9 cellular contexts compared by ENCODE assay signal in the genomic region with DNA sequence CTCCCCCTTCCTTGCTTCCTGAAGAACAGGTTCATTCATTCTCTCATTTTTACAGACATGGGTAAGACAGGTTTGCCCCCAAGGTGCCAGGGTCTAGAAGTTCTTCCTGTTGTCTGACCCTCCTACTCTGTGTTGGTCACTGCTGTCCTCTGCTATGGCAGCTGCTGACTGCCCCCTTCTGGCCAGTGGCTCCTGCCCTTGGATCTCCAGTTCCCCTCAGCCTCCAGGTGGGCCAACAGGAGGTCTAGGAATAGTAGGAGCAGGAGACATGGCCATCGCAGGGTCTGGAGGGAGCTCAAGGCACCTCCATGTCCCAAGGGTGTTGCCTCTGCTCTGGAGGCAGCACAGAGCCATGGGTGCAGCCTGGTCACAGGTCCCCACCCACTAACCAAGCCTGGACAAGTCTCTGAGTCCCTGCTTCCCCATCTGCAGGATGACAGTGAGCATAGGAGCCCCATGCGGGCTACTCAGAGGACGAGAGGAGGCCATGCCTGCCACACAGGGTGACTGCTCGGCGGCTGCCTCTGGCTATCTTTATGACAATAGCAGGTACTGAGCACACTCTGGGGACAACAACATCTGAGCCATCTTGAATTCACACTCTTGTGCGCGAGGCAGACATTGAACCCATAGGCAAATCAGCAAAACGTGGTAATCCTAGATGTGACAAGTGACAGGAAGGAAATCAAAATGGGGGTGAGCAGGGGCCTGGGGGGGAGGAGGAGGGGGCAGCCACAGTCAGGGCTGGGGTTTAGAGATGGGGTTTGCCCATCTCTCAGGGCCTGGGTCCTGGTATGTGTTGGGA. TPM values are rescaled to one million over a fixed set of nuclear protein-coding genes. Genes with fewer than 3 reads are reported as not detected.
DNase-seq lines count a peak whose midpoint lies in the region; ATAC-seq and TF ChIP-seq lines count a peak whose summit lies in the region.
"Had no signal": no experiment of that assay in that cellular context is flagged by ENCODE, and none has a peak within 500 bp of the region (broad histone marks: within the 10 kb centered on the region; RNA-seq: fewer than 3 reads in every experiment).

No MANE protein-coding gene starts in this region.

- H3K27me3 Mint-ChIP-seq in brain = peaks cover 12% of the 10 kb centered on the region
- peaks cover 40% of the 10 kb centered on the region for H3K27me3 Mint-ChIP-seq in stimulated activated memory B cell treated with anti-CD40 and anti-IgM and Interleukin-4, amounts not matched to agents 10 μg/mL and 1 μg/mL and 100 μg/mL, for 72 hours
- peaks cover 3 to 8% of the 10 kb centered on the region in 2 donors for H3K27me3 Mint-ChIP-seq in CD4-positive, alpha-beta memory T cell

- peak; percentile 52 for ATAC-seq in left colon
- no peak for ATAC-seq in stimulated activated memory B cell treated with anti-CD40 and anti-IgM and Interleukin-4, amounts not matched to agents 10 μg/mL and 1 μg/mL and 100 μg/mL, for 72 hours
- no peak for ATAC-seq in GM19395 (IDR thresholded peaks at IDR 0.05; ENCODE audit: unreplicated experiment)

- intact Hi-C loops in left colon (cut with DNase I, micrococcal nuclease) = loop anchor here in 1 of 2 donors (5.0 kb wide), 1 partner anchor 111 kb away; no protein-coding TSS in a partner anchor
- intact Hi-C loops in CD4-positive, alpha-beta memory T cell (cut with micrococcal nuclease) = no loop called here

- no peak overlapping the region for H3K4me3 ChIP-seq in BLaER1 treated with 17β-estradiol and CSF1 and Interleukin-3, amounts not matched to agents 10 nM and 100 nM
- H3K4me3 ChIP-seq in CD4-positive, alpha-beta memory T cell (ENCODE audit: low read length in 2 of 2) = no peak overlapping the region

- peaks cover 0 to 4% (median 0%) of the 10 kb centered on the region in 5 experiments for H3K9me3 Mint-ChIP-seq in brain
- peaks cover 6% of the 10 kb centered on the region for H3K9me3 Mint-ChIP-seq in stimulated activated memory B cell treated with anti-CD40 and anti-IgM and Interleukin-4, amounts not matched to agents 10 μg/mL and 1 μg/mL and 100 μg/mL, for 72 hours
- H3K9me3 Mint-ChIP-seq in CD4-positive, alpha-beta memory T cell = peaks cover 0 to 4% (median 0%) of the 10 kb centered on the region in 8 donors

- no peaks in the 10 kb centered on the region; a peak in 1 of 22 replicates for H4K20me1 ChIP-seq in BLaER1 treated with 17β-estradiol and CSF1 and Interleukin-3, amounts not matched to agents 10 nM and 100 nM

- H3K36me3 Mint-ChIP-seq in brain = no peaks in the 10 kb centered on the region
- H3K36me3 Mint-ChIP-seq in stimulated activated memory B cell treated with anti-CD40 and anti-IgM and Interleukin-4, amounts not matched to agents 10 μg/mL and 1 μg/mL and 100 μg/mL, for 72 hours = peaks cover 8% of the 10 kb centered on the region
- H3K36me3 Mint-ChIP-seq in CD4-positive, alpha-beta memory T cell = no peaks in the 10 kb centered on the region

- peak overlapping the region in 1 of 11 experiments; percentile 31; a peak in 1 of 22 replicates for H3K27ac ChIP-seq in BLaER1 treated with 17β-estradiol and CSF1 and Interleukin-3, amounts not matched to agents 10 nM and 100 nM
- no peak overlapping the region for H3K27ac ChIP-seq in CD4-positive, alpha-beta memory T cell (ENCODE audit: low read depth, low read length)

- no peaks in the 10 kb centered on the region for H3K36me3 ChIP-seq in BLaER1 treated with 17β-estradiol and CSF1 and Interleukin-3, amounts not matched to agents 10 nM and 100 nM
- H3K36me3 ChIP-seq in CD4-positive, alpha-beta memory T cell (ENCODE audit: insufficient read depth, low read length) = no peaks in the 10 kb centered on the region

- CTCF ChIA-PET in HEK293T (lab: Yijun Ruan, JAX) = interaction anchor here (0.6 to 0.9 kb wide), 2 partner anchors 113 to 134 kb away, joined by 3 read pairs; a partner anchor contains a TSS
- CTCF ChIA-PET in CD4-positive, alpha-beta memory T cell (lab: Charles Lee; ENCODE audit: partially characterized antibody) = no interaction called here

- peaks cover 0 to 11% (median 0%) of the 10 kb centered on the region in 11 experiments; a peak in 2 of 22 replicates for H3K27me3 ChIP-seq in BLaER1 treated with 17β-estradiol and CSF1 and Interleukin-3, amounts not matched to agents 10 nM and 100 nM
- H3K27me3 ChIP-seq in CD4-positive, alpha-beta memory T cell (ENCODE audit: insufficient read depth, low read length) = no peaks in the 10 kb centered on the region

- H3K4me1 ChIP-seq in BLaER1 treated with 17β-estradiol and CSF1 and Interleukin-3, amounts not matched to agents 10 nM and 100 nM = peaks cover 0 to 55% (median 40%) of the 10 kb centered on the region in 10 experiments; a peak in 16 of 20 replicates
- no peaks in the 10 kb centered on the region for H3K4me1 ChIP-seq in CD4-positive, alpha-beta memory T cell (ENCODE audit: insufficient read depth, low read length)

- peaks cover 43% of the 10 kb centered on the region for H3K4me1 Mint-ChIP-seq in brain
- H3K4me1 Mint-ChIP-seq in stimulated activated memory B cell treated with anti-CD40 and anti-IgM and Interleukin-4, amounts not matched to agents 10 μg/mL and 1 μg/mL and 100 μg/mL, for 72 hours = no peaks in the 10 kb centered on the region
- no peaks in the 10 kb centered on the region for H3K4me1 Mint-ChIP-seq in CD4-positive, alpha-beta memory T cell

- peak overlapping the region in 3 of 11 experiments; percentile 19 to 53 (median 41); a peak in 2 of 22 replicates for H3K9ac ChIP-seq in BLaER1 treated with 17β-estradiol and CSF1 and Interleukin-3, amounts not matched to agents 10 nM and 100 nM

- H3K4me2 ChIP-seq in BLaER1 treated with 17β-estradiol and CSF1 and Interleukin-3, amounts not matched to agents 10 nM and 100 nM = peak overlapping the region in 9 of 11 experiments; percentile 42 to 83 (median 75); a peak in 19 of 22 replicates

- peak overlapping the region in 2 of 5 experiments; percentile 38 to 59 for H3K27ac Mint-ChIP-seq in brain
- no peak overlapping the region for H3K27ac Mint-ChIP-seq in stimulated activated memory B cell treated with anti-CD40 and anti-IgM and Interleukin-4, amounts not matched to agents 10 μg/mL and 1 μg/mL and 100 μg/mL, for 72 hours
- H3K27ac Mint-ChIP-seq in CD4-positive, alpha-beta memory T cell = peak overlapping the region in 1 of 7 donors; percentile 37

- POLR2A ChIA-PET in HEK293T (lab: Yijun Ruan, JAX) = no interaction called here
- POLR2A ChIA-PET in CD4-positive, alpha-beta memory T cell (lab: Charles Lee; ENCODE audit: partially characterized antibody) = no interaction called here

- peaks cover 9 to 13% (median 11%) of the 10 kb centered on the region in 11 experiments for H3K9me3 ChIP-seq in BLaER1 treated with 17β-estradiol and CSF1 and Interleukin-3, amounts not matched to agents 10 nM and 100 nM (replicated peaks in 1 of 11)
- H3K9me3 ChIP-seq in CD4-positive, alpha-beta memory T cell (ENCODE audit: control insufficient read depth in 1 of 2, low read length in 2 of 2) = no peaks in the 10 kb centered on the region

- peak; percentile 55 to 60 for TF ChIP-seq CTCF in brain (conservative IDR thresholded peaks at IDR 0.05)

- no peak overlapping the region for H3K4me3 Mint-ChIP-seq in brain
- H3K4me3 Mint-ChIP-seq in stimulated activated memory B cell treated with anti-CD40 and anti-IgM and Interleukin-4, amounts not matched to agents 10 μg/mL and 1 μg/mL and 100 μg/mL, for 72 hours = no peak overlapping the region
- H3K4me3 Mint-ChIP-seq in CD4-positive, alpha-beta memory T cell = no peak overlapping the region

- DNase-seq in HEK293T (ENCODE audit: extremely low spot score) (peak; percentile 56), left colon (peak in 1 of 2 donors; percentile 49), GDM1 (lab: John Stamatoyannopoulos, UW) (no peak)
- DNase-seq in CD4-positive, alpha-beta memory T cell = no peak

TF ChIP-seq in HEK293T, 16 proteins besides CTCF, POLR2A, EP300 and RAD21:
- TF ChIP-seq L3MBTL2 (conservative IDR thresholded peaks at IDR 0.05) = no peak
- no peak for TF ChIP-seq FOXM1 (IDR thresholded peaks at IDR 0.05; ENCODE audit: borderline replicate concordance)
- no peak for TF ChIP-seq ELF4 (IDR thresholded peaks at IDR 0.05)
- no peak for TF ChIP-seq BHLHE40 (IDR thresholded peaks at IDR 0.05; ENCODE audit: borderline replicate concordance)
- TF ChIP-seq SUZ12 (IDR thresholded peaks at IDR 0.05) = no peak
- TF ChIP-seq ARNT (IDR thresholded peaks at IDR 0.05) = no peak
- TF ChIP-seq ZNF384 (IDR thresholded peaks at IDR 0.05) = no peak
- no peak for TF ChIP-seq HDGF (IDR thresholded peaks at IDR 0.05; ENCODE audit: borderline replicate concordance)
- TF ChIP-seq SP1 (IDR thresholded peaks at IDR 0.05) = no peak
- TF ChIP-seq FOXA1 (IDR thresholded peaks at IDR 0.05) = no peak
- no peak for TF ChIP-seq CTBP1 (IDR thresholded peaks at IDR 0.05; ENCODE audit: borderline replicate concordance)
- no peak for TF ChIP-seq NFRKB (IDR thresholded peaks at IDR 0.05)
- TF ChIP-seq, protein P1, sequence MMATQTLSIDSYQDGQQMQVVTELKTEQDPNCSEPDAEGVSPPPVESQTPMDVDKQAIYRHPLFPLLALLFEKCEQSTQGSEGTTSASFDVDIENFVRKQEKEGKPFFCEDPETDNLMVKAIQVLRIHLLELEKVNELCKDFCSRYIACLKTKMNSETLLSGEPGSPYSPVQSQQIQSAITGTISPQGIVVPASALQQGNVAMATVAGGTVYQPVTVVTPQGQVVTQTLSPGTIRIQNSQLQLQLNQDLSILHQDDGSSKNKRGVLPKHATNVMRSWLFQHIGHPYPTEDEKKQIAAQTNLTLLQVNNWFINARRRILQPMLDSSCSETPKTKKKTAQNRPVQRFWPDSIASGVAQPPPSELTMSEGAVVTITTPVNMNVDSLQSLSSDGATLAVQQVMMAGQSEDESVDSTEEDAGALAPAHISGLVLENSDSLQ (IDR thresholded peaks at IDR 0.05) = no peak
- TF ChIP-seq FOXK2 (IDR thresholded peaks at IDR 0.05) = no peak
- TF ChIP-seq TARDBP (IDR thresholded peaks at IDR 0.05) = no peak
- TF ChIP-seq LEF1 (IDR thresholded peaks at IDR 0.05; ENCODE audit: borderline replicate concordance) = no peak

RNA-seq across cellular contexts. Expression of a gene that starts 27.0 kb away (rescaled TPM):
- polyA plus RNA-seq in brain (ENCODE audit: insufficient read depth, low read depth, low replicate concordance) = 5.1 TPM
- 1 to 10 TPM in 1 of 2 donors, under 1 TPM in 1; 0.70 to 3.6 TPM for total RNA-seq in left colon
- not detected for total RNA-seq in CD4-positive, alpha-beta memory T cell
- not detected for polyA plus RNA-seq in CD4-positive, alpha-beta memory T cell

RNA-seq across cellular contexts. Expression of a gene that starts 53.6 kb away (rescaled TPM):
- 2.6 TPM for polyA plus RNA-seq in brain (ENCODE audit: insufficient read depth, low read depth, low replicate concordance)
- total RNA-seq in left colon = 1 to 10 TPM; 1.1 to 2.8 TPM
- under 1 TPM in 1 of 2 experiments, not detected in 1; 0.47 TPM for total RNA-seq in CD4-positive, alpha-beta memory T cell
- polyA plus RNA-seq in CD4-positive, alpha-beta memory T cell = not detected
- total RNA-seq: dermis microvascular lymphatic vessel endothelial cell had no signal
